In the genomic region with DNA sequence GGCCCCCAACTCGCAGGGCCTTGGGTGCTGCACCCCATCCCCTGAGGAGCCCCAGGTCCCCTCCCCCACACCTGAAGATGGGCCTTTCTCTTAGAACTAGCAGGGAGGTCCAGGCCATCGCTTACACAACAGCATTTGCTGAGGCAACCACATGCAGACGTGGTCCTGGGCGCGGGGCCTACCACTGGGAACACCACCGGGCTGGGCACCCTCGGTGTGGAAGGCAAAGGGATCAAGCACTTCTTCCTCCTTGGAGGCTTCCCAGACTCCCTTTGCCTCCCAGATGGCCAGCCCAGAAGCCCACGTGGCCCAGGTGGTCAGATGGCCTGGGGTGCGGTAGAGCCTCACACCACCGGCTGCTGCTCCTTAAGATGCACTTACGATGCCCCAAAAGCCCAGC, we compare ENCODE assay signal across 19 cellular contexts. TPM values are rescaled to one million over a fixed set of nuclear protein-coding genes. Genes with fewer than 3 reads are reported as not detected.
"Had no signal": no experiment of that assay in that cellular context is flagged by ENCODE, and none has a peak within 500 bp of the region (broad histone marks: within the 10 kb centered on the region; RNA-seq: fewer than 3 reads in every experiment).

No MANE protein-coding gene starts in this region.

- H3K27me3 ChIP-seq: adrenal gland, tibial artery had no signal

- H3K4me3 Mint-ChIP-seq: stimulated activated naive B cell treated with anti-CD40 and anti-IgM and Interleukin-4, amounts not matched to agents 10 μg/mL and 1 μg/mL and 100 μg/mL, for 72 hours had no signal

- H3K36me3 ChIP-seq: adrenal gland, neutrophil, tibial artery had no signal

- H3K9me3 ChIP-seq: adrenal gland, neutrophil, tibial artery had no signal

- H3K4me1 ChIP-seq: foreskin keratinocyte had no signal

- H3K9me3 Mint-ChIP-seq: stimulated activated naive B cell treated with anti-CD40 and anti-IgM and Interleukin-4, amounts not matched to agents 10 μg/mL and 1 μg/mL and 100 μg/mL, for 72 hours had no signal

- H3K4me3 ChIP-seq: adrenal gland, lung, tibial artery had no signal

- H3K36me3 Mint-ChIP-seq: stimulated activated naive B cell treated with anti-CD40 and anti-IgM and Interleukin-4, amounts not matched to agents 10 μg/mL and 1 μg/mL and 100 μg/mL, for 72 hours had no signal

- H3K27ac Mint-ChIP-seq: stimulated activated naive B cell treated with anti-CD40 and anti-IgM and Interleukin-4, amounts not matched to agents 10 μg/mL and 1 μg/mL and 100 μg/mL, for 72 hours had no signal

- DNase-seq: activated CD4-positive, alpha-beta T cell treated with anti-CD3 and anti-CD28 coated beads for 1 hour; activated CD4-positive, alpha-beta T cell treated with anti-CD3 and anti-CD28 coated beads, Interleukin-2, amount 50 U/mL, for 4 hours; activated naive CD4-positive, alpha-beta T cell treated with anti-CD3 and anti-CD28 coated beads, Interleukin-2, amount 50 U/mL, for 16 hours; adrenal gland; central memory CD4-positive, alpha-beta T cell; cortex of kidney; effector memory CD4-positive, alpha-beta T cell; foreskin keratinocyte; head of caudate nucleus; kidney glomerular epithelial cell; stimulated activated CD4-positive, alpha-beta T cell treated with anti-CD3 and anti-CD28 coated beads, Interleukin-15, amount 100 ng/mL, for 24 hours; stimulated activated CD4-positive, alpha-beta T cell treated with anti-CD3 and anti-CD28 coated beads, Interleukin-4, amount 100 ng/mL, for 1 hour; stimulated activated naive B cell treated with anti-CD40 and anti-IgM and Interleukin-4, amounts not matched to agents 10 μg/mL and 1 μg/mL and 100 μg/mL, for 72 hours; T-helper 1 cell; tibial artery had no signal

- H3K27ac ChIP-seq: adrenal gland, foreskin keratinocyte, neutrophil, VCaP had no signal

- ATAC-seq: foreskin keratinocyte; SK-N-SH treated with all-trans-retinoic acid at 6 μM for 48 hours; stimulated activated naive B cell treated with anti-CD40 and anti-IgM and Interleukin-4, amounts not matched to agents 10 μg/mL and 1 μg/mL and 100 μg/mL, for 72 hours had no signal

RNA-seq across cellular contexts. Expression of gene COL6A3, which starts 58.9 kb away (rescaled TPM):
- total RNA-seq: foreskin keratinocyte had no signal
- polyA plus RNA-seq: foreskin keratinocyte had no signal
